In the genomic region with DNA sequence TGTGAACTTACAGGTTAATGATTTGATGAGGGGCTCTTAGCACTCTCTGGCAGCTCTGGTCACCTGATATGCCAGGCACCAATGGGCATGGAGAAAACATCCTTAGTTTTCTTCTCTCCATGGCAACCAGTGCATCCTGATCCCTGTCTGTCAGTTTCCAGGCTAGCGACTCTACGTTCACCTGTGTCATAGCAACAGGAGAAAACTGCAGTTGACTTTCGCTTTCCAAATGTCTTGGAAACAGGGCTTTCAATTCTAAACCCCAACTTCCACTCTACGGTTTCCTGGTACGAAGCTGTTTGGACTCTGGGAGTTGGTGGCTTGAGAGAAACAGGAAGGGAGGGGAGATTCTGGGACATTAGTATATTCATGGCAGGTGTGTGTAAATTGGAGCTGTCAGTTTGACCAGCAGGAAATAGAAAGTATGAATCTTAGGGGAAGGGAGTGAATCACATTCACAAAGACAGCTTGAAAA, we compare ENCODE assay signal across 13 cellular contexts.
DNase-seq lines count a peak whose midpoint lies in the region; ATAC-seq, FAIRE-seq and TF ChIP-seq lines count a peak whose summit lies in the region.
"Had no signal": no experiment of that assay in that cellular context is flagged by ENCODE, and none has a peak within 500 bp of the region (broad histone marks: within the 10 kb centered on the region; RNA-seq: fewer than 3 reads in every experiment).

No MANE protein-coding gene starts in this region.

- H3K9me2 ChIP-seq in neural cell (ENCODE audit: insufficient read depth, low read length): no peaks in the 10 kb centered on the region

- no peak for FAIRE-seq in HTR-8/SVneo (lab: Jason Lieb, UNC)

- H3K27me3 ChIP-seq in neural cell (ENCODE audit: insufficient read depth, low read depth, low read length): no peaks in the 10 kb centered on the region
- H3K27me3 ChIP-seq: testis had no signal

- H3K4me3 ChIP-seq in neural cell (ENCODE audit: low read length): peak overlapping the region; percentile 60
- H3K4me3 ChIP-seq: left lung, spleen, testis had no signal

- peak overlapping the region; percentile 52 to 92 for H3K27ac Mint-ChIP-seq in activated naive CD4-positive, alpha-beta T cell treated with anti-CD3 and anti-CD28 coated beads, Interleukin-2, amount 50 U/mL, for 72 hours

- peaks cover 2% of the 10 kb centered on the region for H3F3A ChIP-seq in neural cell (ENCODE audit: insufficient read depth, low read length, poor library complexity, severe bottlenecking)

- H3K36me3 Mint-ChIP-seq in activated naive CD4-positive, alpha-beta T cell treated with anti-CD3 and anti-CD28 coated beads, Interleukin-2, amount 50 U/mL, for 72 hours: peaks cover 0 to 7% of the 10 kb centered on the region in 2 donors

- H3K79me2 ChIP-seq in neural cell (replicated peaks; ENCODE audit: insufficient read depth, low read length): no peaks in the 10 kb centered on the region

- peak overlapping the region; percentile 90 for H3K27ac ChIP-seq in neural cell (ENCODE audit: low read length)
- H3K27ac ChIP-seq: left lung, spleen, testis had no signal

- peak overlapping the region; percentile 54 for H3K9ac ChIP-seq in neural cell (ENCODE audit: low read length)

- H3K36me3 ChIP-seq in neural cell (ENCODE audit: insufficient read depth, low read length): no peaks in the 10 kb centered on the region
- H3K36me3 ChIP-seq: left lung, spleen had no signal

- H3K4me2 ChIP-seq in neural cell (ENCODE audit: low read length): peak overlapping the region; percentile 77

- no peak for TF ChIP-seq CTCF in neural cell (IDR thresholded peaks at IDR 0.05; ENCODE audit: poor library complexity, severe bottlenecking)

- ATAC-seq in activated naive CD4-positive, alpha-beta T cell treated with anti-CD3 and anti-CD28 coated beads, Interleukin-2, amount 50 U/mL, for 72 hours: peak; percentile 85 to 88
- no peak for ATAC-seq in HG03135 (IDR thresholded peaks at IDR 0.05; ENCODE audit: unreplicated experiment)
- ATAC-seq: left lung, Panc1 had no signal

- in situ Hi-C loops in KBM-7 (cut with MboI; ENCODE audit: low pct_unique_long_range_greater_than_20kb, low sequenced_read_pairs): loop anchor here (25.0 kb wide), 1 partner anchor 329 kb away; no protein-coding TSS in a partner anchor

- TF ChIP-seq EP300 in neural cell (conservative IDR thresholded peaks at IDR 0.05; ENCODE audit: poor library complexity, severe bottlenecking): peak; percentile 95

- peak; percentile 19 for TF ChIP-seq RAD21 in neural cell (conservative IDR thresholded peaks at IDR 0.05)

- no peaks in the 10 kb centered on the region for H3K9me3 Mint-ChIP-seq in activated naive CD4-positive, alpha-beta T cell treated with anti-CD3 and anti-CD28 coated beads, Interleukin-2, amount 50 U/mL, for 72 hours

- H2AFZ ChIP-seq in neural cell (ENCODE audit: low read depth, low read length): peak overlapping the region; percentile 4

- no peaks in the 10 kb centered on the region for H4K20me1 ChIP-seq in neural cell (ENCODE audit: insufficient read depth)

- no peaks in the 10 kb centered on the region for H3K9me3 ChIP-seq in neural cell (ENCODE audit: low read length)
- H3K9me3 ChIP-seq: left lung, spleen, testis had no signal

- DNase-seq in NOMO-1 treated with DMSO at 0.1 percent for 48 hours (lab: John Stamatoyannopoulos, UW; ENCODE audit: unreplicated experiment): peak; percentile 2
- no peak for DNase-seq in NOMO-1 (lab: John Stamatoyannopoulos, UW; ENCODE audit: unreplicated experiment in 2 of 2)
- DNase-seq in KBM-7: peak; percentile 20
- peak in 1 of 2 donors; percentile 26 for DNase-seq in activated naive CD4-positive, alpha-beta T cell treated with anti-CD3 and anti-CD28 coated beads, Interleukin-2, amount 50 U/mL, for 72 hours (ENCODE audit: low spot score in 2 of 2)
- DNase-seq in HTR-8/SVneo (ENCODE audit: insufficient read length, low spot score): no peak
- no peak for DNase-seq in dedifferentiated amniotic fluid mesenchymal stem cell (ENCODE audit: extremely low spot score)
- DNase-seq: effector CD4-positive, alpha-beta T cell; left lung; spleen; testis had no signal

TF ChIP-seq in neural cell, 6 proteins besides CTCF, POLR2A, EP300 and RAD21:
- TF ChIP-seq POLR2AphosphoS5 (IDR thresholded peaks at IDR 0.05) (peak; percentile 57), EZH2 (IDR thresholded peaks at IDR 0.05; ENCODE audit: borderline replicate concordance, insufficient read depth, low read length, poor library complexity, severe bottlenecking) (no peak), TAF1 (IDR thresholded peaks at IDR 0.05; ENCODE audit: low read depth) (no peak), SMC3 (conservative IDR thresholded peaks at IDR 0.05; ENCODE audit: poor library complexity) (peak; percentile 9), MXI1 (conservative IDR thresholded peaks at IDR 0.05; ENCODE audit: poor library complexity, severe bottlenecking) (peak; percentile 46)
- TF ChIP-seq, protein P1, sequence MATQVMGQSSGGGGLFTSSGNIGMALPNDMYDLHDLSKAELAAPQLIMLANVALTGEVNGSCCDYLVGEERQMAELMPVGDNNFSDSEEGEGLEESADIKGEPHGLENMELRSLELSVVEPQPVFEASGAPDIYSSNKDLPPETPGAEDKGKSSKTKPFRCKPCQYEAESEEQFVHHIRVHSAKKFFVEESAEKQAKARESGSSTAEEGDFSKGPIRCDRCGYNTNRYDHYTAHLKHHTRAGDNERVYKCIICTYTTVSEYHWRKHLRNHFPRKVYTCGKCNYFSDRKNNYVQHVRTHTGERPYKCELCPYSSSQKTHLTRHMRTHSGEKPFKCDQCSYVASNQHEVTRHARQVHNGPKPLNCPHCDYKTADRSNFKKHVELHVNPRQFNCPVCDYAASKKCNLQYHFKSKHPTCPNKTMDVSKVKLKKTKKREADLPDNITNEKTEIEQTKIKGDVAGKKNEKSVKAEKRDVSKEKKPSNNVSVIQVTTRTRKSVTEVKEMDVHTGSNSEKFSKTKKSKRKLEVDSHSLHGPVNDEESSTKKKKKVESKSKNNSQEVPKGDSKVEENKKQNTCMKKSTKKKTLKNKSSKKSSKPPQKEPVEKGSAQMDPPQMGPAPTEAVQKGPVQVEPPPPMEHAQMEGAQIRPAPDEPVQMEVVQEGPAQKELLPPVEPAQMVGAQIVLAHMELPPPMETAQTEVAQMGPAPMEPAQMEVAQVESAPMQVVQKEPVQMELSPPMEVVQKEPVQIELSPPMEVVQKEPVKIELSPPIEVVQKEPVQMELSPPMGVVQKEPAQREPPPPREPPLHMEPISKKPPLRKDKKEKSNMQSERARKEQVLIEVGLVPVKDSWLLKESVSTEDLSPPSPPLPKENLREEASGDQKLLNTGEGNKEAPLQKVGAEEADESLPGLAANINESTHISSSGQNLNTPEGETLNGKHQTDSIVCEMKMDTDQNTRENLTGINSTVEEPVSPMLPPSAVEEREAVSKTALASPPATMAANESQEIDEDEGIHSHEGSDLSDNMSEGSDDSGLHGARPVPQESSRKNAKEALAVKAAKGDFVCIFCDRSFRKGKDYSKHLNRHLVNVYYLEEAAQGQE (IDR thresholded peaks at IDR 0.05; ENCODE audit: borderline replicate concordance): no peak

Comparison
In these comparisons a context has a peak if more than half of its experiments do, and no peak if none do; other contexts are left out.
1. DNase-seq: peak in NOMO-1 treated with DMSO at 0.1 percent for 48 hours (single experiment) and KBM-7 (single experiment); none in NOMO-1 (0 of 2), HTR-8/SVneo (single experiment) and dedifferentiated amniotic fluid mesenchymal stem cell (single experiment).